ENCODE assay signal across 8 cellular contexts in genomic region chr5:134176523-134177196, GRCh38. TPM values are rescaled to one million over a fixed set of nuclear protein-coding genes. Genes with fewer than 3 reads are reported as not detected.
DNase-seq lines count a peak whose midpoint lies in the region; ATAC-seq, FAIRE-seq and TF ChIP-seq lines count a peak whose summit lies in the region.

TSS of gene SKP1 (minus strand) at chr5:134176950. CDS start at chr5:134174022, 2,928 bp downstream.

- peak; percentile 79 for DNase-seq in HEK293T (ENCODE audit: extremely low spot score)
- peak; percentile 90 for DNase-seq in NAMALWA (ENCODE audit: low spot score)
- peak; percentile 92 for DNase-seq in SW480 (ENCODE audit: low spot score)
- peak; percentile 55 for DNase-seq in activated naive CD8-positive, alpha-beta T cell treated with anti-CD3 and anti-CD28 coated beads, Interleukin-2, amount 50 U/mL, for 16 hours (ENCODE audit: low read depth, low spot score)
- peak; percentile 94 for DNase-seq in Right ventricle myocardium inferior (ENCODE audit: missing footprints)
- DNase-seq in pancreas = peak; percentile 76 to 94 (median 84)

- H3K27me3 ChIP-seq in pancreas (no peaks in the 10 kb centered on the region), thymus (ENCODE audit: control insufficient read depth, insufficient read depth) (no peaks in the 10 kb centered on the region)

- H3K36me3 ChIP-seq in pancreas (peaks cover 0 to 7% (median 0%) of the 10 kb centered on the region in 3 donors), thymus (ENCODE audit: control insufficient read depth, insufficient read depth) (peaks cover 17% of the 10 kb centered on the region)

- FAIRE-seq in pancreas (lab: Jason Lieb, UNC) = no peak

- CTCF ChIA-PET in HEK293T (lab: Yijun Ruan, JAX) = interaction anchor here (0.6 to 1.9 kb wide), 2 partner anchors 137 to 1007 kb away, joined by 4 to 6 read pairs; no protein-coding TSS in a partner anchor

- H3K27ac ChIP-seq in pancreas = peak within 1 kb of the TSS; percentile 100
- H3K27ac ChIP-seq in thymus (ENCODE audit: low read depth) = peak within 1 kb of the TSS; percentile 100

- ATAC-seq in Right ventricle myocardium inferior = peak; percentile 92
- ATAC-seq in pancreas = peak; percentile 90 to 94 (median 92)

- H3K9me3 ChIP-seq in pancreas = no peaks in the 10 kb centered on the region
- no peaks in the 10 kb centered on the region for H3K9me3 ChIP-seq in thymus (ENCODE audit: control insufficient read depth)

- H3K4me1 ChIP-seq in pancreas (peaks cover 8 to 22% (median 14%) of the 10 kb centered on the region in 3 donors), thymus (ENCODE audit: control insufficient read depth, insufficient read depth, low read length) (peaks cover 16% of the 10 kb centered on the region)

- intact Hi-C loops in Right ventricle myocardium inferior (cut with DNase I) (loop anchor here (5.0 to 10.0 kb wide), 2 partner anchors 51 to 408 kb away; partner anchors contain the start of gene PPP2CA), pancreas (cut with DNase I) (no loop called here)

- no peak for TF ChIP-seq CTCF in pancreas (IDR thresholded peaks at IDR 0.05)

- POLR2A ChIA-PET in HEK293T (lab: Yijun Ruan, JAX) = interaction anchor here (0.6 to 2.6 kb wide), 22 partner anchors 9 to 193 kb away, joined by 3 to 11 read pairs (median 3); partner anchors contain the start of gene PPP2CA

- H3K4me3 ChIP-seq in GM08714 (ENCODE audit: low read length) (peak within 1 kb of the TSS; percentile 74), pancreas (peak within 1 kb of the TSS; percentile 85 to 98 (median 93)), thymus (ENCODE audit: low read length) (peak within 1 kb of the TSS; percentile 98)

- WGBS in pancreas, 2 donors = 0% methylated on average over 76 to 83 of the region's 83 CpGs
- WGBS in thymus = under 1% methylated on average over 83 of the region's 83 CpGs

TF ChIP-seq in HEK293T, 16 proteins besides CTCF, POLR2A, EP300 and RAD21:
- TF ChIP-seq FOXA1 (IDR thresholded peaks at IDR 0.05) = no peak
- TF ChIP-seq BHLHE40 (IDR thresholded peaks at IDR 0.05; ENCODE audit: borderline replicate concordance) = no peak
- peak; percentile 68; the same call in 1 of the 2 replicates for TF ChIP-seq ELF4 (IDR thresholded peaks at IDR 0.05)
- TF ChIP-seq L3MBTL2 (conservative IDR thresholded peaks at IDR 0.05) = no peak

RNA-seq across cellular contexts. Expression of gene SKP1, which starts in this region (rescaled TPM):
- total RNA-seq in Right ventricle myocardium inferior (458 TPM), pancreas (100 to 1,000 TPM in 3 of 6 donors, 10 to 100 TPM in 3; 76.3 to 142 (median 97.6) TPM)
- polyA plus RNA-seq in pancreas (100 to 1,000 TPM in 1 of 2 donors, 10 to 100 TPM in 1; 67.5 to 252 TPM), thymus (387 TPM)

Comparison
In these comparisons a context has a peak if more than half of its experiments do, and no peak if none do; other contexts are left out.
1. Peak in every context shown above with its lines: DNase-seq, ATAC-seq, H3K4me3 ChIP-seq and H3K27ac ChIP-seq.